Comparison of ENCODE assay signal across 23 cellular contexts in genomic region chr6:111474106-111474505, GRCh38.
"Had no signal": no experiment of that assay in that cellular context is flagged by ENCODE, and none has a peak within 500 bp of the region (broad histone marks: within the 10 kb centered on the region; RNA-seq: fewer than 3 reads in every experiment).

No MANE protein-coding gene starts in this region.

- H3K27me3 ChIP-seq: foreskin keratinocyte, tibial nerve, uterus had no signal

- ATAC-seq: activated CD8-positive, alpha-beta T cell treated with anti-CD3 and anti-CD28 coated beads, Interleukin-2, amount 10 ng/mL, durations not matched to agents 7 days and 5 days; foreskin keratinocyte; natural killer cell treated with Interleukin-12 subunit alpha and Interleukin-12 subunit beta and Interleukin-15 and Interleukin-18, amount 100 ng/mL, for 72 hours; WTC11 had no signal

- H3K27ac ChIP-seq: foreskin keratinocyte, left ventricle myocardium inferior, tibial nerve had no signal

- DNase-seq: activated CD4-positive, alpha-beta T cell treated with anti-CD3 and anti-CD28 coated beads, Interleukin-2, amount 10 ng/mL, durations not matched to agents 24 days and 14 days; activated CD8-positive, alpha-beta memory T cell treated with anti-CD3 and anti-CD28 coated beads, Interleukin-2, amount 50 U/mL, for 4 hours; activated CD8-positive, alpha-beta T cell treated with anti-CD3 and anti-CD28 coated beads, Interleukin-2, amount 10 ng/mL, durations not matched to agents 7 days and 5 days; activated gamma-delta T cell; activated naive CD8-positive, alpha-beta T cell treated with anti-CD3 and anti-CD28 coated beads for 36 hours; activated T-cell treated with anti-CD3 and anti-CD28 coated beads, Interleukin-2, amount 50 U/mL, for 48 hours; central memory CD4-positive, alpha-beta T cell; cortex of kidney; effector CD4-positive, alpha-beta T cell; foreskin keratinocyte; glutamatergic neuron; hypothalamus; kidney; left ventricle myocardium inferior; mesendoderm; nucleus accumbens; posterior cingulate gyrus; stimulated activated CD4-positive, alpha-beta T cell treated with anti-CD3 and anti-CD28 coated beads, Interleukin-2, amount 100 ng/mL, for 48 hours; stimulated activated naive CD4-positive, alpha-beta T cell; uterus had no signal

- H3K4me3 ChIP-seq: left ventricle myocardium inferior, tibial nerve, uterus had no signal

- H3K36me3 ChIP-seq: left ventricle myocardium inferior, tibial nerve, uterus had no signal

- H3K9me3 ChIP-seq: left ventricle myocardium inferior, tibial nerve, uterus had no signal
